ENCODE assay signal across 1 cellular context in the genomic region with DNA sequence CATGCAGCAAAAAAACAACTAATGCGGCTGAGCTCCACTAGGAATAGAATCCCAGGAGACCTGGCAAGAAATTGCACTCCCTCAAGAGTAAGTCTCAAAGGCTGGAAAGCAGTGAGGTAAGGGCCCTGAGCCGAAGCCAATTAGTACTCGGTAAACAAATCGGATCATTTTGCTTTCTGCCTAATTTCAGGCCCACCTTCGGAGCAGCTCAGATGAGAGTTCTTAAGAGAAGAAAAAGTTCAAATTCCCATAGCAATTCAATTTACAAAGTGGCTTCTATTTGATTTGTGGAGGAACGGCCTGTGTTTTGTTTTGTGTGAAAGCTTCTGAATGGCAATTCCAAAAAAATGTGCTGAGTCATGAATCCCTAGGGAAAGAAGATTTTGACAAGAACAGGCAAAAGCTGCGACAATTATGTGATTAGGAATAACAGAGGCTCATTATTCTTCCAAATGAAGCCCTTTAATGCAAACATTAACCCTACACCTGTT.
TF ChIP-seq lines count a peak whose summit lies in the region.

No MANE protein-coding gene starts in this region.

TF ChIP-seq in K562, 482 proteins besides CTCF, POLR2A, EP300 and RAD21 (continued from another document):
- TF ChIP-seq, protein P1, sequence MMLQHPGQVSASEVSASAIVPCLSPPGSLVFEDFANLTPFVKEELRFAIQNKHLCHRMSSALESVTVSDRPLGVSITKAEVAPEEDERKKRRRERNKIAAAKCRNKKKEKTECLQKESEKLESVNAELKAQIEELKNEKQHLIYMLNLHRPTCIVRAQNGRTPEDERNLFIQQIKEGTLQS (IDR thresholded peaks at IDR 0.05): no peak
- TF ChIP-seq, protein P1 (CRISPR knock-in tag; conservative IDR thresholded peaks at IDR 0.05): no peak
- TF ChIP-seq MAFF (IDR thresholded peaks at IDR 0.05; ENCODE audit: low read length) (peak; percentile 89), NFE2L1 (tag; IDR thresholded peaks at IDR 0.05; ENCODE audit: borderline replicate concordance, low read depth) (peak; percentile 41; the same call in 1 of the 2 replicates), NFE2 (IDR thresholded peaks at IDR 0.05; ENCODE audit: low read depth) (peak; percentile 50)
